In the genomic region with DNA sequence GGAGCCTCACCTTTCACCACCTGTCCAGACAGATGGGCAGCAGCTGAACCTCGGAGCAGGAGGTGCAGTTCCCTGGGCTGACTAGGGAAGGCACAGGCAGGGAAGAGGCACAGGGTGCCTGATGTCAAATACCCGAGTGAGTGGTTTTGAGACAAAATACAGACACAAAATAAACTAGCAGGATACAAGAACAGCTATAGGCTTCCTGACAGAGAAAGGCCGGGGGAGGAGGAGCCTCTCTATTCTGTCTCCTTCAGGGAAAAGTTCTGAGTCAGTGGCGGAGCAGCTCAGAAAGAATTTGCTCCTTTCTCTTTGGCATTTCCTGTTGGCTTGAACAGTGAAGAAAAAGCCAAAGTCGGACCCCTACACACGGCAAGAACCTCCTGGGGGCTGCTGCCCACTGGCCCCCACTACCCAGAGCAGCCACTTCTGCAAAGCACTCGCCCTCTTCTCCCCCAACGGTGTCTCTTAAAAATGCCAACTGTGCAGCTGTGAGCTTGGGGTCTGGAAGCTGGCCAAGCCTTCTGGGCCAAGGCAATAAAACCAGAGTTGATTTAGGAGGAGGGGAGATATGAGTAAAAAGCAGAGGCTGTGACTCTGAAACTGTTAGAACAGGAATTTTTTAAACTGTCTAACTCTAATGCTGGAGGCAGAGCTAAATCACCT, we compare ENCODE assay signal across 8 cellular contexts. TPM values are rescaled to one million over a fixed set of nuclear protein-coding genes. Genes with fewer than 3 reads are reported as not detected.
DNase-seq lines count a peak whose midpoint lies in the region; ATAC-seq and TF ChIP-seq lines count a peak whose summit lies in the region.

No MANE protein-coding gene starts in this region.

- H3K27ac ChIP-seq in SK-N-MC (peak overlapping the region; percentile 97), sigmoid colon (peak overlapping the region; percentile 76 to 86 (median 84))

- 8 to 18% methylated on average over 8 of the region's 8 CpGs for WGBS in sigmoid colon, 2 donors

- no peak for TF ChIP-seq EP300 in sigmoid colon (IDR thresholded peaks at IDR 0.05)

- H3K4me3 ChIP-seq in SK-N-MC, result peak overlapping the region; percentile 69
- H3K4me3 ChIP-seq in sigmoid colon, result peak overlapping the region in 3 of 4 donors; percentile 22 to 33 (median 23)

- DNase-seq in AG20443 (ENCODE audit: low spot score) (peak; percentile 88), Kasumi-1 (lab: John Stamatoyannopoulos, UW) (peak; percentile 94 to 99), SK-N-MC (ENCODE audit: low read depth, low spot score) (peak; percentile 93), globus pallidus (ENCODE audit: low spot score) (peak; percentile 36), sigmoid colon (peak; percentile 90), inferior parietal cortex (ENCODE audit: extremely low spot score) (no peak)
- DNase-seq in effector CD8-positive, alpha-beta T cell (lab: John Stamatoyannopoulos, UW), result no peak

- H3K36me3 ChIP-seq in SK-N-MC (ENCODE audit: insufficient read depth, low read length), result peaks cover 79% of the 10 kb centered on the region
- H3K36me3 ChIP-seq in sigmoid colon, result peaks cover 42 to 75% (median 51%) of the 10 kb centered on the region in 4 donors

- intact Hi-C loops in sigmoid colon (cut with DNase I), result loop anchor here (2.0 to 5.0 kb wide), 3 partner anchors 14 to 52 kb away; a partner anchor contains a TSS

- TF ChIP-seq POLR2A in sigmoid colon (IDR thresholded peaks at IDR 0.05), result no peak

- TF ChIP-seq CTCF in sigmoid colon (IDR thresholded peaks at IDR 0.05), result no peak

- H3K27me3 ChIP-seq in sigmoid colon, result no peaks in the 10 kb centered on the region

- no peaks in the 10 kb centered on the region for H3K9me3 ChIP-seq in SK-N-MC (ENCODE audit: low read depth, low read length)
- no peaks in the 10 kb centered on the region for H3K9me3 ChIP-seq in sigmoid colon

- ATAC-seq in GM21723 (IDR thresholded peaks at IDR 0.05; ENCODE audit: unreplicated experiment), result no peak

- H3K4me1 ChIP-seq in sigmoid colon, result peaks cover 0 to 50% (median 40%) of the 10 kb centered on the region in 4 donors

- peak overlapping the region; percentile 47 for H3K9ac ChIP-seq in SK-N-MC (ENCODE audit: insufficient read length)

RNA-seq across cellular contexts. Expression of a gene that starts 14.4 kb away (rescaled TPM):
- 10 to 100 TPM in 3 of 4 donors, 1 to 10 TPM in 1; 9.6 to 24.1 (median 14.6) TPM for total RNA-seq in sigmoid colon
- polyA plus RNA-seq in sigmoid colon, result 10 to 100 TPM in 2 of 3 donors, 1 to 10 TPM in 1; 6.6 to 27.2 (median 10.9) TPM

RNA-seq across cellular contexts. Expression of a gene that starts 38.4 kb away (rescaled TPM):
- 1 to 10 TPM in 1 of 4 donors, under 1 TPM in 2, not detected in 1; 0.33 to 1.1 (median 0.95) TPM for total RNA-seq in sigmoid colon
- 1 to 10 TPM in 1 of 3 donors, not detected in 2; 2.3 TPM for polyA plus RNA-seq in sigmoid colon

RNA-seq across cellular contexts. Expression of a gene that starts 54.0 kb away (rescaled TPM):
- 1,000 to 10,000 TPM; 1,038 to 2,003 (median 1,212) TPM for total RNA-seq in sigmoid colon
- 1,000 to 10,000 TPM; 2,538 to 4,527 (median 2,852) TPM for polyA plus RNA-seq in sigmoid colon

Comparison
In these comparisons a context has a peak if more than half of its experiments do, and no peak if none do; other contexts are left out.
1. DNase-seq: peak in AG20443 (single experiment), Kasumi-1 (2 of 2), SK-N-MC (single experiment), globus pallidus (single experiment) and sigmoid colon (single experiment); none in inferior parietal cortex (single experiment) and effector CD8-positive, alpha-beta T cell (single experiment).